In the genomic region with DNA sequence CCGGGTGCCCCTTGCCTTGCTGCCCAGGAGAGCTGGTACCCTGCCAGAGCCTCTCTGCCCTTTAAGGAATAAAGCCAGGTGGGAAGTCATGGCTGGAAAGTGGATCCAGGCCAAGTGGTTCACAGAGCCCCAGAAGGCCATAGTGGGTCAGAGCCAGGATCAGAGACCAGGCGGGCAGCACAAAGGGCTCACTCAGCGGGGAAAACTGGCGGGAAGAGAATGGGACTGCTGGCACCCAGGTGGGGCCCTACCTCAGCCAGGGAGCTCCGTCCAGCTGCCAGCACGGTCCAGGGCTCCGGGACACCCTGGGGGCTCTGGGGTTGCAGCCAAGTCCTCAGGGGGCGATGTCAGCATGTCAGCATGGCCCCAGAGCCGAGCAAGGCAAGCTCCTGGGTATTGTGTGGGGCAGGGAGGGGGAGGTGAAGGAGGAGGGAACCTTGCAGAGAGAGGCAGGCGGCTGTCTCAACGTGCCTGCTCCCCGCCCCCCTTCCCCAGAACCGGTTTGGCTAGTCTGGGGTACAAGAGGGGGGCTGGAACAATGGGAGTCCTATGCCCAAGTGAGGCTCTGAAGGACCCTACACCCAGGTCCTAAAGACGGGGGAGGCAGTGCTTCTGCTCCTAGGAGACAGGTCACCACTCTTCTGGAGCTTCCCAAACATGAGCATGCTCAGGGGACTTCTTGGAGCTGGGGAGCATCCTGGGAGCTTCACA, we compare ENCODE assay signal across 9 cellular contexts. TPM values are rescaled to one million over a fixed set of nuclear protein-coding genes. Genes with fewer than 3 reads are reported as not detected.
A peak's percentile ranks its signal among the peaks of the same experiment; 100 is the strongest.
DNase-seq lines count a peak whose midpoint lies in the region; ATAC-seq and FAIRE-seq lines count a peak whose summit lies in the region.
"Had no signal": no experiment of that assay in that cellular context is flagged by ENCODE, and none has a peak within 500 bp of the region (broad histone marks: within the 10 kb centered on the region; RNA-seq: fewer than 3 reads in every experiment).

Gene ARHGEF19, minus strand, starts transcription at position 402 of the 711 bp plus-strand sequence. CDS start 3,598 bp downstream, outside the sequence.

- H3K4me3 ChIP-seq in iPS-11a (ENCODE audit: low read depth, low read length) (peak within 1 kb of the TSS; percentile 44), small intestine (ENCODE audit: low read depth in 1 of 2, low read length in 2 of 2) (no peak within 1 kb of the TSS)

- H3K27me3 ChIP-seq in small intestine (ENCODE audit: control insufficient read depth in 2 of 2, insufficient read depth in 2 of 2, low read length in 2 of 2) = no peaks in the 10 kb centered on the region

- WGBS in small intestine, 3 donors = 6 to 35% (median 15%) methylated on average over 14 of the region's 14 CpGs

- FAIRE-seq in small intestine (lab: Jason Lieb, UNC) = no peak

- no peaks in the 10 kb centered on the region for H3K9me3 ChIP-seq in small intestine (ENCODE audit: control insufficient read depth, low read depth)

- H3K36me3 ChIP-seq in small intestine (ENCODE audit: control insufficient read depth in 2 of 2, insufficient read depth in 2 of 2, low read length in 2 of 2) = no peaks in the 10 kb centered on the region

- H3K27ac ChIP-seq in small intestine (ENCODE audit: low read depth in 1 of 2, low read length in 1 of 2) = no peak within 1 kb of the TSS

- ATAC-seq in HG03439 (IDR thresholded peaks at IDR 0.05; ENCODE audit: unreplicated experiment) (no peak), HG02610 (IDR thresholded peaks at IDR 0.05; ENCODE audit: unreplicated experiment) (no peak)
- ATAC-seq: activated CD4-positive, CD25-positive, alpha-beta regulatory T cell treated with anti-CD3 and anti-CD28 coated beads, Interleukin-2, amount 50 U/mL, for 24 hours had no signal

- H3K4me1 ChIP-seq in small intestine (ENCODE audit: control insufficient read depth in 2 of 2, insufficient read depth in 1 of 2, low read depth in 1 of 2, low read length in 1 of 2) = no peaks in the 10 kb centered on the region

- DNase-seq in HT-29 (ENCODE audit: low spot score) (peak; percentile 69), NCI-H446 treated with DMSO at 0.1 percent for 48 hours (lab: John Stamatoyannopoulos, UW) (peak; percentile 42), small intestine (peak; percentile 20), epidermal melanocyte (ENCODE audit: insufficient read length, low spot score) (no peak)
- DNase-seq: nucleus accumbens had no signal

RNA-seq across cellular contexts. Expression of gene ARHGEF19, which starts in this region (rescaled TPM):
- total RNA-seq in HT-29 (2014; rRNA removed; shearing (Covaris generic)) = 15.8 and 15.9 TPM in 2 replicates
- 10 to 100 TPM in 1 of 3 donors, 1 to 10 TPM in 2; 2.2 to 10.4 (median 4.6) TPM for polyA plus RNA-seq in small intestine
